In the genomic region with DNA sequence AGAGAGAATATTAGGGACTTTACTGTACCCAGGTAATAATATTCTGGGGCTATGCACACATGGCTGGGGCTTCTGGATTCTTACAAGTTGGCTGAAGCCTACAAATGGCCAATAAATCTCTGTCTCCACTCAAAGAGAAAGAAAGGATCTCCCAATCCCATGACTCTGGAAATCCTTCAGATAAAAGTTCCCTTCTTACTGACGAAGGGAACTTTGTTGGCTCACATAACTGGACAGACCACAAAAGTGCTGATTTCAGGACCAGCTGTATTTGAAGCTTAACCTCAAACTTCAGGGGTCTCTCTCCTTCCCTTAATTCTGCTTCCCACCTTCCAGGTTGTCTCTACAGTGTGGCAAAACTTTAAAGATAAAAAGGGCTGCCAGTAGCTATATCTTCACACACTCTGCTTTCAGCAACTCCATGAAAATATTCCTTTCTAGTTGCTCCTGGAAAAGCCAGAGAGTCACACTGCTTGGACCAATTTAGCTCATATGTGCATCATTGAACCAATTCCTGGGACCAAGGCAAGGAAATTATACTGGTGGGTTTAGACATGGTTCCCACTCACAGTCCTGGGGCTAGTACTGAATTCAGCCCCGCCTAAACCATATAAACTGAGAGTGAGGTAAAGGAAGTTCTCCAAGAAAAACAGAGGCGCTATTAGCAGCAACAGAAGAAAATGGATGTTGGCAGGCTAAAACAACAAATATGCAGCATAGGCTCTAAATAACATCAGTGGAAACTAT, we compare ENCODE assay signal across 23 cellular contexts.
"Had no signal": no experiment of that assay in that cellular context is flagged by ENCODE, and none has a peak within 500 bp of the region (broad histone marks: within the 10 kb centered on the region; RNA-seq: fewer than 3 reads in every experiment).

No MANE protein-coding gene starts in this region.

- H3K27ac ChIP-seq: epithelial cell of prostate, esophagus squamous epithelium, gastrocnemius medialis, neutrophil, ovary, prostate gland, testis had no signal

- H3K36me3 ChIP-seq: esophagus squamous epithelium, gastrocnemius medialis, neutrophil, ovary, prostate gland, uterus had no signal

- H3K4me1 ChIP-seq: esophagus squamous epithelium, gastrocnemius medialis, prostate gland, testis, uterus had no signal

- DNase-seq: activated CD4-positive, alpha-beta T cell treated with anti-CD3 and anti-CD28 coated beads for 4 hours; activated CD4-positive, alpha-beta T cell treated with anti-CD3 and anti-CD28 coated beads, Interleukin-2, amount 50 U/mL, for 4 hours; activated naive CD4-positive, alpha-beta T cell; activated T-cell treated with anti-CD3 and anti-CD28 coated beads for 4 hours; activated T-cell treated with anti-CD3 and anti-CD28 coated beads, Interleukin-2, amount 50 U/mL, for 72 hours; aorta; effector CD8-positive, alpha-beta T cell; esophagus squamous epithelium; gastrocnemius medialis; glutamatergic neuron; islet precursor cell; mammary epithelial cell; naive B cell; nephron progenitor cell; ovary; stimulated activated CD4-positive, alpha-beta T cell treated with anti-CD3 and anti-CD28 coated beads, Interleukin-2, amount 100 ng/mL, for 48 hours; stimulated activated naive CD8-positive, alpha-beta T cell treated with anti-CD3 and anti-CD28 coated beads, Interleukin-15, Interleukin-2, amounts not matched to agents 100 U/mL and 50 U/mL, for 24 hours; testis; uterus had no signal

- H3K9me3 ChIP-seq: esophagus squamous epithelium, gastrocnemius medialis, neutrophil, ovary, prostate gland, testis, uterus had no signal

- ATAC-seq: activated naive CD4-positive, alpha-beta T cell treated with anti-CD3 and anti-CD28 coated beads, Interleukin-2, amount 50 U/mL, for 72 hours; activated T-cell treated with anti-CD3 and anti-CD28 coated beads, Interleukin-2, amount 50 U/mL, for 72 hours; gastrocnemius medialis; stimulated activated naive CD8-positive, alpha-beta T cell treated with anti-CD3 and anti-CD28 coated beads, Interleukin-15, Interleukin-2, amounts not matched to agents 100 U/mL and 50 U/mL, for 24 hours had no signal

- H3K4me3 ChIP-seq: esophagus squamous epithelium, gastrocnemius medialis, ovary, prostate gland, testis, uterus had no signal

- H3K27me3 ChIP-seq: esophagus squamous epithelium, gastrocnemius medialis, neutrophil, ovary, testis, uterus had no signal
